Comparison of ENCODE assay signal across 2 cellular contexts in genomic region chrX:69109036-69109663, GRCh38.
TF ChIP-seq lines count a peak whose summit lies in the region.

No MANE protein-coding gene starts in this region.

TF ChIP-seq in IMR-90, 13 proteins besides CTCF, POLR2A, EP300 and RAD21:
- TF ChIP-seq RFX5 (IDR thresholded peaks at IDR 0.05; ENCODE audit: low read depth, low read length) (no peak), SMC3 (IDR thresholded peaks at IDR 0.05; ENCODE audit: low read depth, low read length) (no peak), RCOR1 (IDR thresholded peaks at IDR 0.05; ENCODE audit: insufficient replicate concordance, low read length) (no peak), MAZ (IDR thresholded peaks at IDR 0.05; ENCODE audit: borderline replicate concordance, low read depth, low read length) (no peak), USF2 (IDR thresholded peaks at IDR 0.05; ENCODE audit: low read depth, low read length) (no peak), MAFK (IDR thresholded peaks at IDR 0.05; ENCODE audit: low read depth, low read length) (no peak), MXI1 (IDR thresholded peaks at IDR 0.05; ENCODE audit: borderline replicate concordance, low read depth, low read length) (no peak), CEBPB (IDR thresholded peaks at IDR 0.05; ENCODE audit: low read depth, low read length) (no peak), ELK1 (IDR thresholded peaks at IDR 0.05; ENCODE audit: borderline replicate concordance, low read depth, low read length) (no peak), CHD1 (IDR thresholded peaks at IDR 0.05; ENCODE audit: low read depth, low read length) (no peak)

TF ChIP-seq in H1, 55 proteins besides CTCF, POLR2A, EP300 and RAD21:
- no peak for TF ChIP-seq SUZ12 (IDR thresholded peaks at IDR 0.05; ENCODE audit: low read length)
- TF ChIP-seq JUND (IDR thresholded peaks at IDR 0.05; ENCODE audit: low read length) = no peak
- TF ChIP-seq CEBPB (IDR thresholded peaks at IDR 0.05; ENCODE audit: low read depth, low read length) = no peak
- TF ChIP-seq FOSL1 (IDR thresholded peaks at IDR 0.05; ENCODE audit: insufficient read depth, low read depth, low read length) = no peak
- no peak for TF ChIP-seq ZNF274 (IDR thresholded peaks at IDR 0.05; ENCODE audit: borderline replicate concordance, extremely low read depth, low read length)
- TF ChIP-seq MAFK (IDR thresholded peaks at IDR 0.05; ENCODE audit: low read depth, low read length) = no peak
- TF ChIP-seq GTF2F1 (IDR thresholded peaks at IDR 0.05; ENCODE audit: borderline replicate concordance, low read depth, low read length) = no peak
- TF ChIP-seq CHD1 (IDR thresholded peaks at IDR 0.05; ENCODE audit: low read depth, low read length) = no peak
- TF ChIP-seq POLR2AphosphoS5 (IDR thresholded peaks at IDR 0.05; ENCODE audit: low read depth, low read length) = no peak
- TF ChIP-seq BACH1 (IDR thresholded peaks at IDR 0.05; ENCODE audit: low read length) = no peak
- TF ChIP-seq CBX5 (IDR thresholded peaks at IDR 0.05; ENCODE audit: low read depth, low read length) = no peak
- no peak for TF ChIP-seq ASH2L (IDR thresholded peaks at IDR 0.05; ENCODE audit: low read length)
- no peak for TF ChIP-seq JUN (IDR thresholded peaks at IDR 0.05; ENCODE audit: low read depth, low read length)
- no peak for TF ChIP-seq TEAD4 (IDR thresholded peaks at IDR 0.05; ENCODE audit: low read depth, low read length)
- TF ChIP-seq USF2 (IDR thresholded peaks at IDR 0.05; ENCODE audit: low read length) = no peak
TF ChIP-seq in H1: peak in this region for 0.
